Comparison of ENCODE assay signal across 1 cellular context in the genomic region with DNA sequence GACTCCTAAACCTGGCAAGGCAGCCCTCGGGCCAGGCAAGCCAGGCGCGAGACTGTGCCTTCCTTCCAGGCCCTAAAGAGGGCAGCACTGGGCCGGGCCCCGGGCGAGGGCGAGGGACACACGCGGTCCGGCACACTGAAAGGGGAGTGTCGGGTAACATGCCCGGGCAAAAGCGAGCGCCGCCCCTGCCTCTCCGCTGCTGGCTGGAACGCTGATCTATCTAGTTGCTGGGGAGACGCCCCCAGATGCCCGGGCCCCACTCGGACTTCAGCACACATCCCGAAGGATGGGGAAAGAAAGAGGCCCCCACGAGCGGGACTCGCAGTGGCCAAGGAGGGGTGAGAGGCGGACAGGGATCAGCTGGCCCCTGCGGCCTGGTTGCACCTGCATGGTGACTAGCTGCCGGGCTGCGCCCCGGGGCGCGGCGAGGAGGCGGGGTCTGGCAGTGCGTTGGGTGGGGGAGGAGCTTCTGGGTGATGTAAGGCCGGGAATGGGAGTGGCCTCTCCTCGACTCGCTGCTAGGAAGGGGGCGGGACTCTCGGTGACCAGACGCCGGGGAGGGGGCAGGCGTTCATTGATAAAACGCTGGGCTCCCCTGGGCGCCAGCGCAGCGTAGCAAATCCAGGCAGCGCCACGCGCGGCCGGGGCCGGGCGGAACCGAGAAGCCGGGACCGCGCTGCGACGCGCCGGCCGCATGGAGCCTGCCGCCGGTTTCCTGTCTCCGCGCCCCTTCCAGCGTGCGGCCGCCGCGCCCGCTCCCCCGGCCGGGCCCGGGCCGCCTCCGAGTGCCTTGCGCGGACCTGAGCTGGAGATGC.
TF ChIP-seq lines count a peak whose summit lies in the region.

TSS of gene PLK3 (plus strand) at position 608 of the 815 bp plus-strand sequence. CDS start at position 695, 87 bp downstream.

TF ChIP-seq in K562, 482 proteins besides CTCF, POLR2A, EP300 and RAD21 (continued from another document and continues in another):
- TF ChIP-seq NR0B1 (IDR thresholded peaks at IDR 0.05; ENCODE audit: partially characterized antibody) = no peak
- TF ChIP-seq RFX5 (IDR thresholded peaks at IDR 0.05; ENCODE audit: low read depth, low read length) = no peak
- no peak for TF ChIP-seq NCOA4 (IDR thresholded peaks at IDR 0.05; ENCODE audit: partially characterized antibody)
- no peak for TF ChIP-seq SREBF2 (CRISPR knock-in tag; IDR thresholded peaks at IDR 0.05)
- TF ChIP-seq EZH2 (IDR thresholded peaks at IDR 0.05; ENCODE audit: borderline replicate concordance, low read depth, low read length) = no peak
- peak; percentile 42; the same call in 1 of the 2 replicates for TF ChIP-seq ZNF143 (CRISPR knock-in tag; IDR thresholded peaks at IDR 0.05)
- peak; percentile 42 for TF ChIP-seq PHF20 (IDR thresholded peaks at IDR 0.05; ENCODE audit: partially characterized antibody)
- TF ChIP-seq TCF7 (IDR thresholded peaks at IDR 0.05; ENCODE audit: borderline replicate concordance) = peak; percentile 49; the same call in 1 of the 2 replicates
- no peak for TF ChIP-seq CCAR2 (IDR thresholded peaks at IDR 0.05; ENCODE audit: low read depth, low read length)
- TF ChIP-seq RBM15 (IDR thresholded peaks at IDR 0.05; ENCODE audit: insufficient read depth, low read length) = no peak
- no peak for TF ChIP-seq DNMT1 (IDR thresholded peaks at IDR 0.05)
- no peak for TF ChIP-seq ZNF23 (CRISPR knock-in tag; IDR thresholded peaks at IDR 0.05)
- peak; percentile 39 for TF ChIP-seq THAP12 (CRISPR knock-in tag; IDR thresholded peaks at IDR 0.05)
- TF ChIP-seq POLR2AphosphoS2 (IDR thresholded peaks at IDR 0.05; ENCODE audit: low read length) = no peak
- TF ChIP-seq HOXB6 (CRISPR knock-in tag; IDR thresholded peaks at IDR 0.05; ENCODE audit: borderline replicate concordance) = no peak
- TF ChIP-seq, protein P1, sequence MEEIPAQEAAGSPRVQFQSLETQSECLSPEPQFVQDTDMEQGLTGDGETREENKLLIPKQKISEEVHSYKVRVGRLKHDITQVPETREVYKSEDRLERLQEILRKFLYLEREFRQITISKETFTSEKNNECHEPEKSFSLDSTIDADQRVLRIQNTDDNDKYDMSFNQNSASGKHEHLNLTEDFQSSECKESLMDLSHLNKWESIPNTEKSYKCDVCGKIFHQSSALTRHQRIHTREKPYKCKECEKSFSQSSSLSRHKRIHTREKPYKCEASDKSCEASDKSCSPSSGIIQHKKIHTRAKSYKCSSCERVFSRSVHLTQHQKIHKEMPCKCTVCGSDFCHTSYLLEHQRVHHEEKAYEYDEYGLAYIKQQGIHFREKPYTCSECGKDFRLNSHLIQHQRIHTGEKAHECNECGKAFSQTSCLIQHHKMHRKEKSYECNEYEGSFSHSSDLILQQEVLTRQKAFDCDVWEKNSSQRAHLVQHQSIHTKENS (CRISPR knock-in tag; IDR thresholded peaks at IDR 0.05) = no peak
- TF ChIP-seq RBM14 (IDR thresholded peaks at IDR 0.05; ENCODE audit: borderline replicate concordance, insufficient read depth, low read depth, low read length) = 0 out of 2 replicates have a peak, but pooled peaks have one; percentile 14
- TF ChIP-seq ZNF124 (CRISPR knock-in tag; IDR thresholded peaks at IDR 0.05) = no peak
- TF ChIP-seq HDAC8 (tag; IDR thresholded peaks at IDR 0.05) = peak; percentile 41; the same call in 1 of the 2 replicates
- TF ChIP-seq MYBL2 (IDR thresholded peaks at IDR 0.05; ENCODE audit: low read depth) = no peak
- no peak for TF ChIP-seq MYBL2 (CRISPR knock-in tag; IDR thresholded peaks at IDR 0.05; ENCODE audit: borderline replicate concordance)
- TF ChIP-seq BCL6 (CRISPR knock-in tag; IDR thresholded peaks at IDR 0.05) = no peak
- TF ChIP-seq ETV1 (tag; conservative IDR thresholded peaks at IDR 0.05; ENCODE audit: low read depth) = peak; percentile 63
- 0 out of 2 replicates have a peak, but pooled peaks have one; percentile 41 for TF ChIP-seq SAFB (IDR thresholded peaks at IDR 0.05; ENCODE audit: borderline replicate concordance, low read depth, low read length)
- TF ChIP-seq FOXP4 (CRISPR knock-in tag; IDR thresholded peaks at IDR 0.05; ENCODE audit: borderline replicate concordance) = no peak
- TF ChIP-seq CBX3 (IDR thresholded peaks at IDR 0.05; ENCODE audit: borderline replicate concordance in 1 of 2, low read length in 2 of 2) = no peak
- no peak for TF ChIP-seq KAT2B (IDR thresholded peaks at IDR 0.05; ENCODE audit: low read depth, low read length)
- peak; percentile 67; the same call in 1 of the 2 replicates for TF ChIP-seq ETV5 (CRISPR knock-in tag; IDR thresholded peaks at IDR 0.05; ENCODE audit: low read depth)
- no peak for TF ChIP-seq BACH1 (tag; IDR thresholded peaks at IDR 0.05)
- TF ChIP-seq GTF2F1 (IDR thresholded peaks at IDR 0.05; ENCODE audit: low read depth, low read length) = peak; percentile 78
- no peak for TF ChIP-seq ZSCAN32 (CRISPR knock-in tag; IDR thresholded peaks at IDR 0.05)
- TF ChIP-seq, protein P2, sequence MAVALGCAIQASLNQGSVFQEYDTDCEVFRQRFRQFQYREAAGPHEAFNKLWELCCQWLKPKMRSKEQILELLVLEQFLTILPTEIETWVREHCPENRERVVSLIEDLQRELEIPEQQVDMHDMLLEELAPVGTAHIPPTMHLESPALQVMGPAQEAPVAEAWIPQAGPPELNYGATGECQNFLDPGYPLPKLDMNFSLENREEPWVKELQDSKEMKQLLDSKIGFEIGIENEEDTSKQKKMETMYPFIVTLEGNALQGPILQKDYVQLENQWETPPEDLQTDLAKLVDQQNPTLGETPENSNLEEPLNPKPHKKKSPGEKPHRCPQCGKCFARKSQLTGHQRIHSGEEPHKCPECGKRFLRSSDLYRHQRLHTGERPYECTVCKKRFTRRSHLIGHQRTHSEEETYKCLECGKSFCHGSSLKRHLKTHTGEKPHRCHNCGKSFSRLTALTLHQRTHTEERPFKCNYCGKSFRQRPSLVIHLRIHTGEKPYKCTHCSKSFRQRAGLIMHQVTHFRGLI (CRISPR knock-in tag; IDR thresholded peaks at IDR 0.05) = no peak
- TF ChIP-seq, protein P3, sequence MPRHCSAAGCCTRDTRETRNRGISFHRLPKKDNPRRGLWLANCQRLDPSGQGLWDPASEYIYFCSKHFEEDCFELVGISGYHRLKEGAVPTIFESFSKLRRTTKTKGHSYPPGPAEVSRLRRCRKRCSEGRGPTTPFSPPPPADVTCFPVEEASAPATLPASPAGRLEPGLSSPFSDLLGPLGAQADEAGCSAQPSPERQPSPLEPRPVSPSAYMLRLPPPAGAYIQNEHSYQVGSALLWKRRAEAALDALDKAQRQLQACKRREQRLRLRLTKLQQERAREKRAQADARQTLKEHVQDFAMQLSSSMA (CRISPR knock-in tag; IDR thresholded peaks at IDR 0.05) = no peak
- TF ChIP-seq ZNF436 (CRISPR knock-in tag; IDR thresholded peaks at IDR 0.05) = no peak
- TF ChIP-seq PML (IDR thresholded peaks at IDR 0.05; ENCODE audit: low read length) = peak; percentile 61; the same call in 1 of the 2 replicates
- TF ChIP-seq LEF1 (IDR thresholded peaks at IDR 0.05) = peak; percentile 78; the same call in 1 of the 2 replicates
- TF ChIP-seq PTTG1 (tag; IDR thresholded peaks at IDR 0.05; ENCODE audit: low read depth) = no peak
- TF ChIP-seq, protein P4, sequence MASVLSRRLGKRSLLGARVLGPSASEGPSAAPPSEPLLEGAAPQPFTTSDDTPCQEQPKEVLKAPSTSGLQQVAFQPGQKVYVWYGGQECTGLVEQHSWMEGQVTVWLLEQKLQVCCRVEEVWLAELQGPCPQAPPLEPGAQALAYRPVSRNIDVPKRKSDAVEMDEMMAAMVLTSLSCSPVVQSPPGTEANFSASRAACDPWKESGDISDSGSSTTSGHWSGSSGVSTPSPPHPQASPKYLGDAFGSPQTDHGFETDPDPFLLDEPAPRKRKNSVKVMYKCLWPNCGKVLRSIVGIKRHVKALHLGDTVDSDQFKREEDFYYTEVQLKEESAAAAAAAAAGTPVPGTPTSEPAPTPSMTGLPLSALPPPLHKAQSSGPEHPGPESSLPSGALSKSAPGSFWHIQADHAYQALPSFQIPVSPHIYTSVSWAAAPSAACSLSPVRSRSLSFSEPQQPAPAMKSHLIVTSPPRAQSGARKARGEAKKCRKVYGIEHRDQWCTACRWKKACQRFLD (CRISPR knock-in tag; IDR thresholded peaks at IDR 0.05) = peak; percentile 67; the same call in 1 of the 2 replicates
- peak; percentile 51 for TF ChIP-seq HNRNPK (IDR thresholded peaks at IDR 0.05; ENCODE audit: low read depth, low read length, poor library complexity, severe bottlenecking)
- no peak for TF ChIP-seq ZNF507 (tag; conservative IDR thresholded peaks at IDR 0.05)
- no peak for TF ChIP-seq ARID2 (IDR thresholded peaks at IDR 0.05)
- no peak for TF ChIP-seq FOS (IDR thresholded peaks at IDR 0.05; ENCODE audit: extremely low read depth, insufficient read length)
- 0 out of 2 replicates have a peak, but pooled peaks have one; percentile 22 for TF ChIP-seq MEF2D (tag; conservative IDR thresholded peaks at IDR 0.05; ENCODE audit: low read depth)
- no peak for TF ChIP-seq ZFP36 (IDR thresholded peaks at IDR 0.05; ENCODE audit: low read depth, low read length, partially characterized antibody)
- TF ChIP-seq TBP (optimal IDR thresholded peaks at IDR 0.05; ENCODE audit: low read depth, low read length) = peak; percentile 96
- peak; percentile 94 for TF ChIP-seq ZFX (CRISPR knock-in tag; IDR thresholded peaks at IDR 0.05)
- peak; percentile 48 for TF ChIP-seq NFIC (IDR thresholded peaks at IDR 0.05)
- peak; percentile 65; the same call in 1 of the 2 replicates for TF ChIP-seq SOX6 (IDR thresholded peaks at IDR 0.05)
- no peak for TF ChIP-seq POU5F1 (IDR thresholded peaks at IDR 0.05; ENCODE audit: borderline replicate concordance, low read depth, low read length, partially characterized antibody)
- peak; percentile 95 for TF ChIP-seq XRCC5 (IDR thresholded peaks at IDR 0.05; ENCODE audit: low read depth, low read length)
- peak; percentile 82 for TF ChIP-seq FUS (optimal IDR thresholded peaks at IDR 0.05; ENCODE audit: low read depth, low read length)
- TF ChIP-seq BCLAF1 (IDR thresholded peaks at IDR 0.05; ENCODE audit: borderline replicate concordance in 1 of 2, control insufficient read depth in 1 of 2, low read depth in 2 of 2, low read length in 1 of 2) = no peak
